ENCODE assay signal across 14 cellular contexts in the genomic region with DNA sequence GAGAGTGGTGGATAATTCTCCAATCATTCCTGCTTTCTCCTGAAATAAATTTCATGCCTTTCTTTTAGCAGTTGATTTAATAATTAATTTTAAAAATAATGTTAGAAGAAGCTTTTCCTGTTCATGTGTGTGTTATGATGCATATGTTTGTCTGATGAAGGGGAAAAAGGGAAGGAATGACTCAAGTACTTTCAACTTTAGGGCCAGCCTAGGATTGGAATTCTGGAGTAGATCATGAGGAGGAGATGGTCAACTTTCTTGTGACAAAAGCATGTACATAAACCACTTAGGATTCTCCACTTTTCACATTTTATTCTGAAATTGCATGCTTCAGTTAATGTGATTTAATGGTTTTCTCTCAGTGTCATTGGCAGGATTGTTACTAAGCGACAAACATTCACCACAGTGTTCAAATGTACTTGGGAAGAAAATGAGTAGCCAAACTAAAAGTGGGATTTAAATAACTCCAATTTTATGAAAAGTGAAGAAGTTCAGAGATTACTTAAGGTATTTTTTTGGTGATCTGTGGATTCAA.
DNase-seq lines count a peak whose midpoint lies in the region; ATAC-seq and TF ChIP-seq lines count a peak whose summit lies in the region.
"Had no signal": no experiment of that assay in that cellular context is flagged by ENCODE, and none has a peak within 500 bp of the region (broad histone marks: within the 10 kb centered on the region; RNA-seq: fewer than 3 reads in every experiment).

No MANE protein-coding gene starts in this region.

- intact Hi-C loops in dendritic cell treated with granulocyte-macrophage colony-stimulating factor and Interleukin-4, amounts not matched to agents 40 ng/mL and 50 ng/mL, for 4 days (cut with micrococcal nuclease): no loop called here

- no peak overlapping the region for H3K4me3 Mint-ChIP-seq in dendritic cell treated with granulocyte-macrophage colony-stimulating factor and Interleukin-4, amounts not matched to agents 40 ng/mL and 50 ng/mL, for 4 days

- peak overlapping the region; percentile 33; the same call in 1 of the 2 replicates for H3K4me2 ChIP-seq in BLaER1
- H3K4me2 ChIP-seq: PC-9 had no signal

- H3K4me1 Mint-ChIP-seq in dendritic cell treated with granulocyte-macrophage colony-stimulating factor and Interleukin-4, amounts not matched to agents 40 ng/mL and 50 ng/mL, for 4 days (ENCODE audit: low read depth): peaks cover 64% of the 10 kb centered on the region

- no peaks in the 10 kb centered on the region for H3K27me3 ChIP-seq in BLaER1
- no peaks in the 10 kb centered on the region for H3K27me3 ChIP-seq in neutrophil
- H3K27me3 ChIP-seq: ascending aorta had no signal

- no peak overlapping the region for H3K9ac ChIP-seq in BLaER1

- H3K36me3 Mint-ChIP-seq in dendritic cell treated with granulocyte-macrophage colony-stimulating factor and Interleukin-4, amounts not matched to agents 40 ng/mL and 50 ng/mL, for 4 days (ENCODE audit: low read depth): peaks cover 7% of the 10 kb centered on the region

- no peak for TF ChIP-seq CTCF in neutrophil (IDR thresholded peaks at IDR 0.05)

- DNase-seq in GM04503 (ENCODE audit: low read depth): peak; percentile 45
- DNase-seq in stimulated activated naive CD4-positive, alpha-beta T cell (lab: John Stamatoyannopoulos, UW): no peak
- DNase-seq: foreskin fibroblast; NCI-H1105 treated with DMSO at 0.1 percent for 48 hours; PC-9; stimulated activated CD4-positive, alpha-beta T cell treated with anti-CD3 and anti-CD28 coated beads, Interleukin-2, amount 100 ng/mL, for 48 hours had no signal

- peaks cover 68% of the 10 kb centered on the region for H3K36me3 ChIP-seq in BLaER1
- H3K36me3 ChIP-seq in neutrophil: no peaks in the 10 kb centered on the region
- H3K36me3 ChIP-seq: ascending aorta had no signal

- H3K4me1 ChIP-seq in BLaER1: peaks cover 25% of the 10 kb centered on the region
- H3K4me1 ChIP-seq in neutrophil (ENCODE audit: control insufficient read depth in 1 of 2, insufficient read depth in 1 of 2, low read depth in 1 of 2, low read length in 1 of 2): peaks cover 13 to 18% of the 10 kb centered on the region in 2 experiments

- peak overlapping the region; percentile 85 for H3K27ac Mint-ChIP-seq in dendritic cell treated with granulocyte-macrophage colony-stimulating factor and Interleukin-4, amounts not matched to agents 40 ng/mL and 50 ng/mL, for 4 days

- no peak for ATAC-seq in GM18519 (IDR thresholded peaks at IDR 0.05; ENCODE audit: low FRiP score, unreplicated experiment)
- no peak for ATAC-seq in HG03097 (IDR thresholded peaks at IDR 0.05; ENCODE audit: low FRiP score, unreplicated experiment)
- ATAC-seq in HG03565 (IDR thresholded peaks at IDR 0.05; ENCODE audit: unreplicated experiment): no peak

- H3K9me3 Mint-ChIP-seq in dendritic cell treated with granulocyte-macrophage colony-stimulating factor and Interleukin-4, amounts not matched to agents 40 ng/mL and 50 ng/mL, for 4 days: no peaks in the 10 kb centered on the region

- peaks cover 85% of the 10 kb centered on the region for H4K20me1 ChIP-seq in BLaER1

- no peaks in the 10 kb centered on the region for H3K27me3 Mint-ChIP-seq in dendritic cell treated with granulocyte-macrophage colony-stimulating factor and Interleukin-4, amounts not matched to agents 40 ng/mL and 50 ng/mL, for 4 days

- H3K4me3 ChIP-seq in BLaER1 (no peak overlapping the region), neutrophil (ENCODE audit: low read depth in 1 of 2, low read length in 1 of 2) (no peak overlapping the region)
- H3K4me3 ChIP-seq: ascending aorta, PC-9, SK-N-MC had no signal

- H3K9me3 ChIP-seq in BLaER1 (peaks cover 48% of the 10 kb centered on the region), neutrophil (no peaks in the 10 kb centered on the region)
- H3K9me3 ChIP-seq: ascending aorta had no signal

- H3K27ac ChIP-seq in BLaER1 (no peak overlapping the region), neutrophil (peak overlapping the region; percentile 72)
- H3K27ac ChIP-seq: PC-9, SK-N-MC had no signal
